In genomic region chr2:237572021-237572741, GRCh38 we compare ENCODE assay signal across 8 cellular contexts. TPM values are rescaled to one million over a fixed set of nuclear protein-coding genes. Genes with fewer than 3 reads are reported as not detected.
A peak's percentile ranks its signal among the peaks of the same experiment; 100 is the strongest.
DNase-seq lines count a peak whose midpoint lies in the region; ATAC-seq and TF ChIP-seq lines count a peak whose summit lies in the region.

No MANE protein-coding gene starts in this region.

- no peaks in the 10 kb centered on the region for H3K4me1 ChIP-seq in smooth muscle cell (ENCODE audit: low read depth)

- H3K27ac ChIP-seq in smooth muscle cell (ENCODE audit: low read depth) = no peak overlapping the region

- H3K4me3 ChIP-seq in smooth muscle cell = no peak overlapping the region

- H3F3A ChIP-seq in smooth muscle cell (ENCODE audit: low read depth) = no peaks in the 10 kb centered on the region

- H3K79me2 ChIP-seq in smooth muscle cell (ENCODE audit: low read depth) = no peaks in the 10 kb centered on the region

- DNase-seq in NCI-H2081 treated with DMSO at 0.1 percent for 48 hours (lab: John Stamatoyannopoulos, UW) = peak; percentile 20
- DNase-seq in UCSD-AML1 (lab: John Stamatoyannopoulos, UW; ENCODE audit: unreplicated experiment) = peak; percentile 84
- DNase-seq in iPS-NIHi7 (ENCODE audit: extremely low spot score) = peak; percentile 98
- DNase-seq in smooth muscle cell (lab: John Stamatoyannopoulos, UW; ENCODE audit: unreplicated experiment) = peak; percentile 71

- TF ChIP-seq CTCF in GM12873 (IDR thresholded peaks at IDR 0.05; ENCODE audit: insufficient read depth, low read depth, low read length, missing control alignments) (peak; percentile 93), brain (conservative IDR thresholded peaks at IDR 0.05) (peak; percentile 99 to 100), smooth muscle cell (IDR thresholded peaks at IDR 0.05; ENCODE audit: borderline replicate concordance, insufficient read depth, poor library complexity, severe bottlenecking) (peak; percentile 98)

- H2AFZ ChIP-seq in smooth muscle cell (ENCODE audit: low read depth) = peak overlapping the region; percentile 8

- H3K4me2 ChIP-seq in smooth muscle cell = peak overlapping the region; percentile 71

- H4K20me1 ChIP-seq in smooth muscle cell (ENCODE audit: low read depth) = no peaks in the 10 kb centered on the region

- no peaks in the 10 kb centered on the region for H3K36me3 ChIP-seq in smooth muscle cell (ENCODE audit: low read depth)

- H3K36me3 Mint-ChIP-seq in brain = no peaks in the 10 kb centered on the region

- no peak overlapping the region for H3K9ac ChIP-seq in smooth muscle cell (ENCODE audit: low read depth)

- no peaks in the 10 kb centered on the region for H3K27me3 ChIP-seq in smooth muscle cell (ENCODE audit: low read depth)

- peaks cover 0 to 8% (median 0%) of the 10 kb centered on the region in 5 experiments for H3K9me3 Mint-ChIP-seq in brain

- H3K27ac Mint-ChIP-seq in brain = peak overlapping the region in 3 of 5 experiments; percentile 6 to 80 (median 41)

- ATAC-seq in HG02870 (IDR thresholded peaks at IDR 0.05; ENCODE audit: unreplicated experiment) (peak; percentile 62), HG02884 (IDR thresholded peaks at IDR 0.05; ENCODE audit: unreplicated experiment) (no peak)

- peak overlapping the region in 1 of 5 experiments; percentile 5 for H3K4me3 Mint-ChIP-seq in brain

- WGBS in smooth muscle cell (ENCODE audit: low lambda C conversion rate) = 28% methylated on average over 24 of the region's 24 CpGs

- peaks cover 9% of the 10 kb centered on the region for H3K27me3 Mint-ChIP-seq in brain

- H3K9me3 ChIP-seq in smooth muscle cell (replicated peaks; ENCODE audit: low read depth) = no peaks in the 10 kb centered on the region

- peaks cover 12% of the 10 kb centered on the region for H3K4me1 Mint-ChIP-seq in brain

RNA-seq across cellular contexts. Expression of gene PRLH, which starts 5.8 kb away (rescaled TPM):
- polyA plus RNA-seq in brain (ENCODE audit: insufficient read depth, low read depth, low replicate concordance) (not detected), smooth muscle cell (not detected in 2 replicates)
- not detected in 2 replicates for total RNA-seq in smooth muscle cell

RNA-seq across cellular contexts. Expression of gene RAB17, which starts 18.4 kb away (rescaled TPM):
- polyA plus RNA-seq in brain (ENCODE audit: insufficient read depth, low read depth, low replicate concordance) (7.5 TPM), smooth muscle cell (0.69 and 2.0 TPM in 2 replicates)
- 0.18 and 1.4 TPM in 2 replicates for total RNA-seq in smooth muscle cell

RNA-seq across cellular contexts. Expression of gene LRRFIP1, which starts 55.2 kb away (rescaled TPM):
- 63.1 TPM for polyA plus RNA-seq in brain (ENCODE audit: insufficient read depth, low read depth, low replicate concordance)
- 36.2 and 49.5 TPM in 2 replicates for total RNA-seq in smooth muscle cell
- 65.1 and 82.7 TPM in 2 replicates for polyA plus RNA-seq in smooth muscle cell

Comparison
In these comparisons a context has a peak if more than half of its experiments do, and no peak if none do; other contexts are left out.
1. DNase-seq: peak in every context shown above with its lines; median percentile 98 in iPS-NIHi7; 84 in UCSD-AML1; 71 in smooth muscle cell; 20 in NCI-H2081 treated with DMSO at 0.1 percent for 48 hours.